ENCODE assay signal across 25 cellular contexts in the genomic region with DNA sequence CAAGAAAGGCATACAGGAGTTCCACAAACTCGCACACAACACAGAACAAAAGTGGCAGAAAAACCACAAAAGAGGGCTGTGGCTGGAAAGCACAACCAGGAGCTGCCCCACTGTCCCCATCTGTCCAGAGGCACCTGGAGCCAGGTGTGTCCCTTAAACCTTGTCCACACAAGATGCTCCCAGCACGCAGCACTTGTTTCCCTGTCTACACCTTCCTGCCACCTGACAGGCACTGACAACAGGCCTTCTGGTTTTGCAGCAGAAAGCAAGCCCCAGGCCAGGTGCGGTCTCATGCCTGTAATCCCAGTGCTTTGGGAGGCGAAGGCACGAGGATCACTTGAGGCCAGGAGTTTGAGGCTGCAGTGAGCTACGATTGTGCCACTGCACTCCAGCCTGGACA. TPM values are rescaled to one million over a fixed set of nuclear protein-coding genes. Genes with fewer than 3 reads are reported as not detected.
DNase-seq lines count a peak whose midpoint lies in the region; ATAC-seq and TF ChIP-seq lines count a peak whose summit lies in the region.
"Had no signal": no experiment of that assay in that cellular context is flagged by ENCODE, and none has a peak within 500 bp of the region (broad histone marks: within the 10 kb centered on the region; RNA-seq: fewer than 3 reads in every experiment).

No MANE protein-coding gene starts in this region.

- peak overlapping the region; percentile 80 for H3K4me3 ChIP-seq in BLaER1
- H3K4me3 ChIP-seq in osteoblast (ENCODE audit: insufficient read depth, low read length), result no peak overlapping the region
- no peak overlapping the region for H3K4me3 ChIP-seq in suprapubic skin
- H3K4me3 ChIP-seq: GM23248, PC-9 had no signal

- peak overlapping the region; percentile 12 for H3K27ac Mint-ChIP-seq in activated CD8-positive, alpha-beta T cell treated with anti-CD3 and anti-CD28 coated beads, Interleukin-2, amount 10 ng/mL, durations not matched to agents 7 days and 5 days
- no peak overlapping the region for H3K27ac Mint-ChIP-seq in activated CD8-positive, alpha-beta T cell treated with anti-CD3 and anti-CD28 coated beads for 36 hours
- H3K27ac Mint-ChIP-seq in activated B cell treated with CpG ODN at 0.5 μM for 24 hours, result peak overlapping the region; percentile 18

- H3K27me3 Mint-ChIP-seq in activated CD8-positive, alpha-beta T cell treated with anti-CD3 and anti-CD28 coated beads, Interleukin-2, amount 10 ng/mL, durations not matched to agents 7 days and 5 days (ENCODE audit: low read depth), result no peaks in the 10 kb centered on the region
- no peaks in the 10 kb centered on the region for H3K27me3 Mint-ChIP-seq in activated CD8-positive, alpha-beta T cell treated with anti-CD3 and anti-CD28 coated beads for 36 hours
- H3K27me3 Mint-ChIP-seq in activated B cell treated with CpG ODN at 0.5 μM for 24 hours, result no peaks in the 10 kb centered on the region
- H3K27me3 Mint-ChIP-seq: IgD-negative memory B cell had no signal

- peaks cover 30% of the 10 kb centered on the region for H3K4me1 Mint-ChIP-seq in activated CD8-positive, alpha-beta T cell treated with anti-CD3 and anti-CD28 coated beads, Interleukin-2, amount 10 ng/mL, durations not matched to agents 7 days and 5 days (ENCODE audit: low read depth)
- H3K4me1 Mint-ChIP-seq in activated CD8-positive, alpha-beta T cell treated with anti-CD3 and anti-CD28 coated beads for 36 hours (ENCODE audit: low read depth), result peaks cover 9% of the 10 kb centered on the region
- peaks cover 35% of the 10 kb centered on the region for H3K4me1 Mint-ChIP-seq in activated B cell treated with CpG ODN at 0.5 μM for 24 hours

- DNase-seq in activated CD8-positive, alpha-beta T cell treated with anti-CD3 and anti-CD28 coated beads, Interleukin-2, amount 10 ng/mL, durations not matched to agents 7 days and 5 days, result no peak
- DNase-seq in activated CD8-positive, alpha-beta T cell treated with anti-CD3 and anti-CD28 coated beads for 36 hours, result no peak
- DNase-seq in activated B cell treated with CpG ODN at 0.5 μM for 24 hours (no peak), osteoblast (ENCODE audit: insufficient read length, low spot score, missing footprints) (peak; percentile 53), suprapubic skin (ENCODE audit: low spot score in 2 of 2) (no peak), NCI-H69 (lab: John Stamatoyannopoulos, UW) (no peak)
- DNase-seq: 8988T; ACHN; CD8-positive, alpha-beta T cell; DMS 273 treated with DMSO at 0.1 percent for 48 hours; DND-41; GM23248; MM.1S; NCI-H1417; NCI-H1694; NCI-H2029 treated with DMSO at 0.1 percent for 48 hours; NCI-H446 treated with DMSO at 0.1 percent for 48 hours; NCI-H526; PC-9; SHP77 had no signal

- intact Hi-C loops in activated CD8-positive, alpha-beta T cell treated with anti-CD3 and anti-CD28 coated beads for 36 hours (cut with micrococcal nuclease), result no loop called here
- intact Hi-C loops in activated B cell treated with CpG ODN at 0.5 μM for 24 hours (cut with micrococcal nuclease), result no loop called here

- H3K4me1 ChIP-seq in BLaER1 (peaks cover 89% of the 10 kb centered on the region), osteoblast (ENCODE audit: insufficient read depth, low read length) (peaks cover 13% of the 10 kb centered on the region), suprapubic skin (peaks cover 18% of the 10 kb centered on the region)

- H3K27ac ChIP-seq in BLaER1 (peak overlapping the region; percentile 82; the same call in 1 of the 2 replicates), osteoblast (ENCODE audit: low read depth, low read length) (no peak overlapping the region), suprapubic skin (no peak overlapping the region)
- H3K27ac ChIP-seq: GM23248, KMS-11, PC-9 had no signal

- H3K36me3 ChIP-seq in BLaER1 (peaks cover 35% of the 10 kb centered on the region), osteoblast (ENCODE audit: insufficient read depth, low read length) (peaks cover 38% of the 10 kb centered on the region), suprapubic skin (peaks cover 54% of the 10 kb centered on the region)

- no peak for TF ChIP-seq CTCF in activated CD8-positive, alpha-beta T cell treated with anti-CD3 and anti-CD28 coated beads for 36 hours (IDR thresholded peaks at IDR 0.05)
- TF ChIP-seq CTCF in activated B cell treated with CpG ODN at 0.5 μM for 24 hours (IDR thresholded peaks at IDR 0.05), result no peak
- TF ChIP-seq CTCF in osteoblast (IDR thresholded peaks at IDR 0.05; ENCODE audit: extremely low read depth, low read depth, low read length), result no peak
- no peak for TF ChIP-seq CTCF in suprapubic skin (IDR thresholded peaks at IDR 0.05)

- H3K4me2 ChIP-seq in BLaER1, result peak overlapping the region; percentile 100
- H3K4me2 ChIP-seq in osteoblast (ENCODE audit: insufficient read depth, low read length), result no peak overlapping the region
- H3K4me2 ChIP-seq: KMS-11, PC-9 had no signal

- TF ChIP-seq POLR2A in suprapubic skin (IDR thresholded peaks at IDR 0.05), result no peak

- POLR2A ChIA-PET in activated CD8-positive, alpha-beta T cell treated with anti-CD3 and anti-CD28 coated beads, Interleukin-2, amount 10 ng/mL, durations not matched to agents 7 days and 5 days (lab: Charles Lee), result no interaction called here
- POLR2A ChIA-PET in activated CD8-positive, alpha-beta T cell treated with anti-CD3 and anti-CD28 coated beads for 36 hours (lab: Charles Lee), result no interaction called here
- POLR2A ChIA-PET in activated B cell treated with CpG ODN at 0.5 μM for 24 hours (lab: Charles Lee), result no interaction called here

- WGBS in suprapubic skin, result 89% methylated on average over 6 of the region's 6 CpGs

- H4K20me1 ChIP-seq in BLaER1, result peaks cover 58% of the 10 kb centered on the region
- peaks cover 47% of the 10 kb centered on the region for H4K20me1 ChIP-seq in osteoblast (ENCODE audit: insufficient read depth, low read length)

- H2AFZ ChIP-seq in osteoblast (ENCODE audit: low read length), result no peak overlapping the region
- H2AFZ ChIP-seq: GM23248, PC-9 had no signal

- no peaks in the 10 kb centered on the region for H3K27me3 ChIP-seq in BLaER1
- no peaks in the 10 kb centered on the region for H3K27me3 ChIP-seq in osteoblast (ENCODE audit: insufficient read depth, low read length)
- H3K27me3 ChIP-seq in suprapubic skin, result no peaks in the 10 kb centered on the region

- no peak for TF ChIP-seq EP300 in suprapubic skin (IDR thresholded peaks at IDR 0.05)

- H3K36me3 Mint-ChIP-seq in activated CD8-positive, alpha-beta T cell treated with anti-CD3 and anti-CD28 coated beads, Interleukin-2, amount 10 ng/mL, durations not matched to agents 7 days and 5 days (ENCODE audit: low read depth), result peaks cover 28% of the 10 kb centered on the region
- peaks cover 6% of the 10 kb centered on the region for H3K36me3 Mint-ChIP-seq in activated CD8-positive, alpha-beta T cell treated with anti-CD3 and anti-CD28 coated beads for 36 hours (ENCODE audit: low read depth)
- H3K36me3 Mint-ChIP-seq in activated B cell treated with CpG ODN at 0.5 μM for 24 hours (ENCODE audit: low read depth), result peaks cover 19% of the 10 kb centered on the region

- H3K4me3 Mint-ChIP-seq in activated CD8-positive, alpha-beta T cell treated with anti-CD3 and anti-CD28 coated beads, Interleukin-2, amount 10 ng/mL, durations not matched to agents 7 days and 5 days, result no peak overlapping the region
- H3K4me3 Mint-ChIP-seq in activated CD8-positive, alpha-beta T cell treated with anti-CD3 and anti-CD28 coated beads for 36 hours, result no peak overlapping the region
- H3K4me3 Mint-ChIP-seq in activated B cell treated with CpG ODN at 0.5 μM for 24 hours, result no peak overlapping the region
- H3K4me3 Mint-ChIP-seq: CD8-positive, alpha-beta T cell; H9 had no signal

- H3K79me2 ChIP-seq in osteoblast (ENCODE audit: insufficient read depth, low read length), result peaks cover 28% of the 10 kb centered on the region

- peak overlapping the region; percentile 6; the same call in 1 of the 2 replicates for H3K9ac ChIP-seq in BLaER1
- H3K9ac ChIP-seq: GM23248, KMS-11 had no signal

- H3K9me3 Mint-ChIP-seq in activated CD8-positive, alpha-beta T cell treated with anti-CD3 and anti-CD28 coated beads, Interleukin-2, amount 10 ng/mL, durations not matched to agents 7 days and 5 days (ENCODE audit: insufficient read depth), result no peaks in the 10 kb centered on the region
- H3K9me3 Mint-ChIP-seq in activated CD8-positive, alpha-beta T cell treated with anti-CD3 and anti-CD28 coated beads for 36 hours, result no peaks in the 10 kb centered on the region
- H3K9me3 Mint-ChIP-seq in activated B cell treated with CpG ODN at 0.5 μM for 24 hours, result no peaks in the 10 kb centered on the region
- H3K9me3 Mint-ChIP-seq: CD8-positive, alpha-beta T cell; H9; IgD-negative memory B cell had no signal

- no peaks in the 10 kb centered on the region for H3K9me3 ChIP-seq in BLaER1
- H3K9me3 ChIP-seq in osteoblast (ENCODE audit: low read depth, low read length), result no peaks in the 10 kb centered on the region
- no peaks in the 10 kb centered on the region for H3K9me3 ChIP-seq in suprapubic skin

- CTCF ChIA-PET in activated CD8-positive, alpha-beta T cell treated with anti-CD3 and anti-CD28 coated beads, Interleukin-2, amount 10 ng/mL, durations not matched to agents 7 days and 5 days (lab: Charles Lee), result no interaction called here
- CTCF ChIA-PET in activated CD8-positive, alpha-beta T cell treated with anti-CD3 and anti-CD28 coated beads for 36 hours (lab: Charles Lee), result no interaction called here
- CTCF ChIA-PET in activated B cell treated with CpG ODN at 0.5 μM for 24 hours (lab: Charles Lee), result no interaction called here

- ATAC-seq in activated CD8-positive, alpha-beta T cell treated with anti-CD3 and anti-CD28 coated beads, Interleukin-2, amount 10 ng/mL, durations not matched to agents 7 days and 5 days, result no peak
- no peak for ATAC-seq in activated CD8-positive, alpha-beta T cell treated with anti-CD3 and anti-CD28 coated beads for 36 hours
- ATAC-seq in activated B cell treated with CpG ODN at 0.5 μM for 24 hours (ENCODE audit: low read depth) (no peak), GM21528 (IDR thresholded peaks at IDR 0.05; ENCODE audit: low FRiP score, unreplicated experiment) (no peak)
- ATAC-seq: CD8-positive, alpha-beta T cell had no signal

RNA-seq across cellular contexts. Expression of gene BTBD6, which starts 3.6 kb away (rescaled TPM):
- total RNA-seq in activated CD8-positive, alpha-beta T cell treated with anti-CD3 and anti-CD28 coated beads, Interleukin-2, amount 10 ng/mL, durations not matched to agents 7 days and 5 days, result 10 to 100 TPM; 53.7 to 59.8 TPM
- total RNA-seq in activated CD8-positive, alpha-beta T cell treated with anti-CD3 and anti-CD28 coated beads for 36 hours, result 10 to 100 TPM; 24.7 to 26.7 TPM
- total RNA-seq in activated B cell treated with CpG ODN at 0.5 μM for 24 hours, result 17.5 and 21.0 TPM in 2 replicates
- 54.3 and 60.1 TPM in 2 replicates for total RNA-seq in osteoblast
- total RNA-seq in suprapubic skin, result 10 to 100 TPM; 38.9 to 63.7 (median 58.6) TPM

RNA-seq across cellular contexts. Expression of gene BRF1, which starts 48.9 kb away (rescaled TPM):
- total RNA-seq in activated CD8-positive, alpha-beta T cell treated with anti-CD3 and anti-CD28 coated beads, Interleukin-2, amount 10 ng/mL, durations not matched to agents 7 days and 5 days, result 10 to 100 TPM; 42.1 to 44.7 TPM
- 10 to 100 TPM; 25.3 to 26.6 TPM for total RNA-seq in activated CD8-positive, alpha-beta T cell treated with anti-CD3 and anti-CD28 coated beads for 36 hours
- total RNA-seq in activated B cell treated with CpG ODN at 0.5 μM for 24 hours (28.7 and 32.8 TPM in 2 replicates), osteoblast (33.6 and 34.4 TPM in 2 replicates), suprapubic skin (100 to 1,000 TPM in 1 of 4 donors, 10 to 100 TPM in 3; 37.9 to 102 (median 52.5) TPM)
